1 cellular context compared by ENCODE assay signal in genomic region chr16:75110637-75111513, GRCh38.
TF ChIP-seq lines count a peak whose summit lies in the region.

No MANE protein-coding gene starts in this region.

TF ChIP-seq in K562, 482 proteins besides CTCF, POLR2A, EP300 and RAD21 (continued from another document):
- TF ChIP-seq, protein P1, sequence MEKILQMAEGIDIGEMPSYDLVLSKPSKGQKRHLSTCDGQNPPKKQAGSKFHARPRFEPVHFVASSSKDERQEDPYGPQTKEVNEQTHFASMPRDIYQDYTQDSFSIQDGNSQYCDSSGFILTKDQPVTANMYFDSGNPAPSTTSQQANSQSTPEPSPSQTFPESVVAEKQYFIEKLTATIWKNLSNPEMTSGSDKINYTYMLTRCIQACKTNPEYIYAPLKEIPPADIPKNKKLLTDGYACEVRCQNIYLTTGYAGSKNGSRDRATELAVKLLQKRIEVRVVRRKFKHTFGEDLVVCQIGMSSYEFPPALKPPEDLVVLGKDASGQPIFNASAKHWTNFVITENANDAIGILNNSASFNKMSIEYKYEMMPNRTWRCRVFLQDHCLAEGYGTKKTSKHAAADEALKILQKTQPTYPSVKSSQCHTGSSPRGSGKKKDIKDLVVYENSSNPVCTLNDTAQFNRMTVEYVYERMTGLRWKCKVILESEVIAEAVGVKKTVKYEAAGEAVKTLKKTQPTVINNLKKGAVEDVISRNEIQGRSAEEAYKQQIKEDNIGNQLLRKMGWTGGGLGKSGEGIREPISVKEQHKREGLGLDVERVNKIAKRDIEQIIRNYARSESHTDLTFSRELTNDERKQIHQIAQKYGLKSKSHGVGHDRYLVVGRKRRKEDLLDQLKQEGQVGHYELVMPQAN (IDR thresholded peaks at IDR 0.05; ENCODE audit: borderline replicate concordance): peak; percentile 97
- peak in 1 of 2 experiments; percentile 75; a peak in 2 of 4 replicates for TF ChIP-seq FOXK2 (conservative IDR thresholded peaks at IDR 0.05 in 1 of 2, IDR thresholded peaks at IDR 0.05 in 1 of 2; ENCODE audit: low read depth in 2 of 2)
- peak; percentile 26; the same call in 1 of the 2 replicates for TF ChIP-seq ETV5 (CRISPR knock-in tag; IDR thresholded peaks at IDR 0.05; ENCODE audit: low read depth)
- TF ChIP-seq CHD1 (IDR thresholded peaks at IDR 0.05; ENCODE audit: low read length): no peak
- TF ChIP-seq DPF2 (IDR thresholded peaks at IDR 0.05): peak; percentile 53; the same call in 1 of the 2 replicates
- TF ChIP-seq E2F3 (CRISPR knock-in tag; IDR thresholded peaks at IDR 0.05): no peak
- TF ChIP-seq RBFOX2 (IDR thresholded peaks at IDR 0.05; ENCODE audit: low read depth, low read length): peak; percentile 38; the same call in 1 of the 2 replicates
- no peak for TF ChIP-seq PHF20 (IDR thresholded peaks at IDR 0.05; ENCODE audit: partially characterized antibody)
- TF ChIP-seq MAZ (CRISPR knock-in tag; conservative IDR thresholded peaks at IDR 0.05 in 1 of 2, IDR thresholded peaks at IDR 0.05 in 1 of 2): peak; percentile 76 to 85; a peak in 3 of 4 replicates
- TF ChIP-seq ZEB2 (IDR thresholded peaks at IDR 0.05): peak; percentile 47; the same call in 1 of the 2 replicates
- TF ChIP-seq SMC3 (conservative IDR thresholded peaks at IDR 0.05; ENCODE audit: insufficient read depth, low read depth, low read length): peak; percentile 93
- no peak for TF ChIP-seq ATF4 (CRISPR knock-in tag; IDR thresholded peaks at IDR 0.05)
- TF ChIP-seq MYNN (IDR thresholded peaks at IDR 0.05): peak; percentile 50; the same call in 1 of the 2 replicates
- no peak for TF ChIP-seq MYNN (CRISPR knock-in tag; IDR thresholded peaks at IDR 0.05)
